In genomic region chr11:8964324-8965320, GRCh38 we compare ENCODE assay signal across 8 cellular contexts. TPM values are rescaled to one million over a fixed set of nuclear protein-coding genes. Genes with fewer than 3 reads are reported as not detected.
A peak's percentile ranks its signal among the peaks of the same experiment; 100 is the strongest.
DNase-seq lines count a peak whose midpoint lies in the region; ATAC-seq, FAIRE-seq and TF ChIP-seq lines count a peak whose summit lies in the region.

Gene TMEM9B (minus strand): TSS chr11:8964442. CDS start chr11:8964313, 129 bp downstream.

- H4K20me1 ChIP-seq in H1 (replicated peaks in 1 of 2; ENCODE audit: control insufficient read depth in 1 of 2, insufficient read depth in 2 of 2, low read length in 2 of 2): no peaks in the 10 kb centered on the region

- H3K4ac ChIP-seq in H1 (replicated peaks; ENCODE audit: insufficient read length, low read depth, low read length) (peak within 1 kb of the TSS; percentile 82), mesenchymal stem cell (ENCODE audit: low read depth in 1 of 2, low read length in 2 of 2) (peak within 1 kb of the TSS; percentile 94 to 96)

- peaks cover 4% of the 10 kb centered on the region for H3K36me3 Mint-ChIP-seq in activated CD8-positive, alpha-beta memory T cell treated with anti-CD3 and anti-CD28 coated beads, Interleukin-2, amount 10 ng/mL, durations not matched to agents 7 days and 5 days

- H3K9ac ChIP-seq in H1 (replicated peaks in 1 of 4; ENCODE audit: extremely low read depth in 1 of 4, low read depth in 3 of 4, low read length in 3 of 4) (peak within 1 kb of the TSS; percentile 46 to 63 (median 62); a peak in 6 of 7 replicates), mesenchymal stem cell (ENCODE audit: low read length) (peak within 1 kb of the TSS; percentile 98)

- H3K36me3 ChIP-seq in H1 (ENCODE audit: control insufficient read depth in 2 of 4, insufficient read depth in 4 of 4, low read length in 3 of 4): no peaks in the 10 kb centered on the region
- peaks cover 0 to 2% of the 10 kb centered on the region in 2 experiments for H3K36me3 ChIP-seq in mesenchymal stem cell (ENCODE audit: control insufficient read depth in 1 of 2, insufficient read depth in 2 of 2, low read depth in 1 of 2, low read length in 2 of 2)

- H3K14ac ChIP-seq in H1 (ENCODE audit: insufficient read length) (no peak within 1 kb of the TSS), mesenchymal stem cell (ENCODE audit: low read length in 2 of 2) (peak within 1 kb of the TSS in 1 of 2 experiments; percentile 94)

- peak; percentile 86 for ATAC-seq in GM19438 (IDR thresholded peaks at IDR 0.05; ENCODE audit: low read depth, unreplicated experiment)
- peak; percentile 79 for ATAC-seq in HG03571 (IDR thresholded peaks at IDR 0.05; ENCODE audit: unreplicated experiment)
- ATAC-seq in activated CD8-positive, alpha-beta memory T cell treated with anti-CD3 and anti-CD28 coated beads, Interleukin-2, amount 10 ng/mL, durations not matched to agents 7 days and 5 days: peak; percentile 89

- CTCF ChIA-PET in activated CD8-positive, alpha-beta memory T cell treated with anti-CD3 and anti-CD28 coated beads, Interleukin-2, amount 10 ng/mL, durations not matched to agents 7 days and 5 days (lab: Charles Lee): interaction anchor here (0.9 to 2.4 kb wide), 10 partner anchors 23 to 977 kb away, joined by 3 to 19 read pairs (median 4); partner anchors contain the start of gene EIF3F
- CTCF ChIA-PET in H1 (lab: Charles Lee; ENCODE audit: partially characterized antibody): interaction anchor here (0.6 to 2.3 kb wide), 4 partner anchors 16 to 49 kb away, joined by 3 to 11 read pairs (median 3); partner anchors contain the start of gene C11orf16

- H3K23ac ChIP-seq in H1 (ENCODE audit: insufficient read length): no peak within 1 kb of the TSS
- H3K23ac ChIP-seq in mesenchymal stem cell (ENCODE audit: low read length in 2 of 2): peak within 1 kb of the TSS; percentile 51 to 66

- no peaks in the 10 kb centered on the region for H3K9me3 ChIP-seq in H1 (ENCODE audit: insufficient read depth in 2 of 2, low read depth in 1 of 2, low read length in 1 of 2)
- no peaks in the 10 kb centered on the region for H3K9me3 ChIP-seq in mesenchymal stem cell (ENCODE audit: control insufficient read depth, low read length)

- H2BK12ac ChIP-seq in H1 (ENCODE audit: low read depth, low read length) (no peak within 1 kb of the TSS), mesenchymal stem cell (ENCODE audit: low read length in 2 of 2) (peak within 1 kb of the TSS; percentile 31 to 33)

- H4K5ac ChIP-seq in H1 (ENCODE audit: insufficient read length, low read depth, low read length): peak within 1 kb of the TSS; percentile 83

- no peak; a peak in 1 of 4 replicates for TF ChIP-seq RAD21 in H1 (IDR thresholded peaks at IDR 0.05 in 1 of 2, conservative IDR thresholded peaks at IDR 0.05 in 1 of 2; ENCODE audit: low read depth in 2 of 2, low read length in 2 of 2)

- FAIRE-seq in H1 (lab: Jason Lieb, UNC): no peak

- H3K79me2 ChIP-seq in H1 (ENCODE audit: control insufficient read depth in 1 of 2, insufficient read depth in 2 of 2, low read length in 2 of 2): peaks cover 0 to 3% of the 10 kb centered on the region in 2 experiments; a peak in 1 of 4 replicates

- peak within 1 kb of the TSS; percentile 78 for H3K56ac ChIP-seq in H1 (replicated peaks; ENCODE audit: insufficient read length, low read depth, low read length)

- 1% methylated on average over 63 of the region's 67 CpGs; no CpG with 5 or more reads in 1 of the 2 experiments for WGBS in H1 (ENCODE audit: extremely low coverage in 1 of 2, insufficient coverage in 1 of 2, insufficient read length in 1 of 2, insufficient replicate concordance in 2 of 2, low coverage in 1 of 2, low lambda C conversion rate in 2 of 2, missing lambda C conversion rate in 1 of 2), 2 experiments
- under 1% methylated on average over 67 of the region's 67 CpGs for WGBS in mesenchymal stem cell

- peak within 1 kb of the TSS; percentile 97 for H3K27ac Mint-ChIP-seq in activated CD8-positive, alpha-beta memory T cell treated with anti-CD3 and anti-CD28 coated beads, Interleukin-2, amount 10 ng/mL, durations not matched to agents 7 days and 5 days

- H2BK15ac ChIP-seq in H1 (ENCODE audit: low read length) (no peak within 1 kb of the TSS), mesenchymal stem cell (ENCODE audit: low read depth, poor library complexity, severe bottlenecking) (peak within 1 kb of the TSS; percentile 94)

- H2BK120ac ChIP-seq in H1 (replicated peaks; ENCODE audit: low read depth, low read length) (no peak within 1 kb of the TSS), mesenchymal stem cell (ENCODE audit: low read depth, low read length) (peak within 1 kb of the TSS; percentile 91)

- no peak for TF ChIP-seq CTCF in H1 (IDR thresholded peaks at IDR 0.05; ENCODE audit: control extremely low read depth in 1 of 3, insufficient read depth in 1 of 3, low read depth in 1 of 3, low read length in 3 of 3)

- DNase-seq in CMK (ENCODE audit: low read depth): peak; percentile 85
- peak; percentile 89 for DNase-seq in NOMO-1 (lab: John Stamatoyannopoulos, UW; ENCODE audit: unreplicated experiment in 2 of 2)
- peak; percentile 92 for DNase-seq in activated CD8-positive, alpha-beta memory T cell treated with anti-CD3 and anti-CD28 coated beads, Interleukin-2, amount 10 ng/mL, durations not matched to agents 7 days and 5 days
- DNase-seq in H1 (ENCODE audit: low read depth in 1 of 2, low spot score in 2 of 2): peak; percentile 56 to 92
- DNase-seq in mesenchymal stem cell: peak; percentile 90
- DNase-seq in stimulated activated CD8-positive, alpha-beta memory T cell treated with anti-CD3 and anti-CD28 coated beads, Interleukin-12 subunit alpha, Interleukin-12 subunit beta, amount 100 ng/mL, for 24 hours (ENCODE audit: extremely low read depth): peak; percentile 68

- POLR2A ChIA-PET in H1 (lab: Charles Lee; ENCODE audit: partially characterized antibody): interaction anchor here (0.7 to 1.5 kb wide), 12 partner anchors 9 to 496 kb away, joined by 3 to 8 read pairs (median 3); partner anchors contain the start of genes AKIP1 and ZNF143

- H3K4me2 ChIP-seq in H1 (ENCODE audit: insufficient read depth in 1 of 2, low read depth in 2 of 2, low read length in 2 of 2): peak within 1 kb of the TSS; percentile 62 to 90
- peak within 1 kb of the TSS; percentile 95 for H3K4me2 ChIP-seq in mesenchymal stem cell (ENCODE audit: low read length, poor library complexity, severe bottlenecking)

- H2AFZ ChIP-seq in H1 (ENCODE audit: low read length) (peak within 1 kb of the TSS; percentile 22; the same call in 1 of the 2 replicates), mesenchymal stem cell (ENCODE audit: low read depth, low read length) (peak within 1 kb of the TSS; percentile 91)

- H4K91ac ChIP-seq in H1 (replicated peaks; ENCODE audit: insufficient read length, low read length) (peak within 1 kb of the TSS; percentile 32), mesenchymal stem cell (ENCODE audit: low read length) (peak within 1 kb of the TSS; percentile 87)

- H3K23me2 ChIP-seq in H1 (ENCODE audit: low read depth, low read length): peaks cover 12% of the 10 kb centered on the region

- no peak within 1 kb of the TSS for H2AK5ac ChIP-seq in H1 (ENCODE audit: low read depth, low read length)
- H2AK5ac ChIP-seq in mesenchymal stem cell (ENCODE audit: low read length, severe bottlenecking): no peak within 1 kb of the TSS

- H2BK5ac ChIP-seq in H1 (ENCODE audit: low read depth, low read length): peak within 1 kb of the TSS; percentile 58; the same call in 1 of the 2 replicates
- peak within 1 kb of the TSS; percentile 79 for H2BK5ac ChIP-seq in mesenchymal stem cell (ENCODE audit: low read depth, low read length, poor library complexity, severe bottlenecking)

- H2BK20ac ChIP-seq in H1 (ENCODE audit: low read length): no peak within 1 kb of the TSS

- TF ChIP-seq EP300 in H1 (IDR thresholded peaks at IDR 0.05; ENCODE audit: borderline replicate concordance in 1 of 2, low read depth in 2 of 2, low read length in 2 of 2): no peak

- H3K27me3 ChIP-seq in H1 (replicated peaks in 1 of 4; ENCODE audit: control insufficient read depth in 3 of 4, extremely low read depth in 1 of 4, insufficient read depth in 3 of 4, low read length in 3 of 4): no peaks in the 10 kb centered on the region
- no peaks in the 10 kb centered on the region for H3K27me3 ChIP-seq in mesenchymal stem cell (ENCODE audit: control insufficient read depth in 1 of 2, insufficient read depth in 1 of 2, low read length in 2 of 2)

- H4K8ac ChIP-seq in H1 (ENCODE audit: extremely low read depth, insufficient read depth, low read length) (peak within 1 kb of the TSS; percentile 95), mesenchymal stem cell (ENCODE audit: low read length) (peak within 1 kb of the TSS; percentile 99)

- peak within 1 kb of the TSS; percentile 98 for H3K4me3 Mint-ChIP-seq in activated CD8-positive, alpha-beta memory T cell treated with anti-CD3 and anti-CD28 coated beads, Interleukin-2, amount 10 ng/mL, durations not matched to agents 7 days and 5 days

- H3K4me3 ChIP-seq in H1 (ENCODE audit: extremely low read depth in 1 of 4, insufficient read depth in 2 of 4, low read depth in 3 of 4, low read length in 4 of 4) (peak within 1 kb of the TSS; percentile 64 to 86 (median 68)), mesenchymal stem cell (ENCODE audit: insufficient read depth in 1 of 2, low read depth in 1 of 2, low read length in 2 of 2) (peak within 1 kb of the TSS; percentile 92 to 98)

- H3K4me1 ChIP-seq in H1 (replicated peaks in 1 of 4; ENCODE audit: control insufficient read depth in 3 of 4, insufficient read depth in 4 of 4, low read length in 3 of 4) (peaks cover 0 to 4% (median 2%) of the 10 kb centered on the region in 4 experiments; a peak in 3 of 7 replicates), mesenchymal stem cell (ENCODE audit: control insufficient read depth, insufficient read depth, low read depth, low read length) (peaks cover 6% of the 10 kb centered on the region)

- no peaks in the 10 kb centered on the region for H3K9me3 Mint-ChIP-seq in activated CD8-positive, alpha-beta memory T cell treated with anti-CD3 and anti-CD28 coated beads, Interleukin-2, amount 10 ng/mL, durations not matched to agents 7 days and 5 days (ENCODE audit: low read depth)

- peaks cover 3% of the 10 kb centered on the region; the same call in 1 of the 2 replicates for H3K79me1 ChIP-seq in H1 (ENCODE audit: low read depth, low read length)
- peaks cover 10% of the 10 kb centered on the region for H3K79me1 ChIP-seq in mesenchymal stem cell (replicated peaks; ENCODE audit: low read length, poor library complexity, severe bottlenecking)

- H3K4me1 Mint-ChIP-seq in activated CD8-positive, alpha-beta memory T cell treated with anti-CD3 and anti-CD28 coated beads, Interleukin-2, amount 10 ng/mL, durations not matched to agents 7 days and 5 days: peaks cover 32% of the 10 kb centered on the region

- H3K27ac ChIP-seq in H1 (ENCODE audit: low read depth, low read length) (peak within 1 kb of the TSS; percentile 53; the same call in 1 of the 2 replicates), mesenchymal stem cell (ENCODE audit: low read length, poor library complexity, severe bottlenecking) (peak within 1 kb of the TSS; percentile 97)

- no peaks in the 10 kb centered on the region for H3K27me3 Mint-ChIP-seq in activated CD8-positive, alpha-beta memory T cell treated with anti-CD3 and anti-CD28 coated beads, Interleukin-2, amount 10 ng/mL, durations not matched to agents 7 days and 5 days

- H3K18ac ChIP-seq in H1 (ENCODE audit: extremely low read depth, low read length): peak within 1 kb of the TSS; percentile 76
- H3K18ac ChIP-seq in mesenchymal stem cell (ENCODE audit: low read depth in 1 of 2, low read length in 2 of 2): peak within 1 kb of the TSS; percentile 96 to 99

- peak; percentile 53 to 91 for TF ChIP-seq POLR2A in H1 (IDR thresholded peaks at IDR 0.05; ENCODE audit: control extremely low read depth in 1 of 2, low read depth in 2 of 2, low read length in 2 of 2)

RNA-seq across cellular contexts. Expression of gene TMEM9B, which starts in this region (rescaled TPM):
- 10 to 100 TPM; 22.9 to 30.1 TPM for total RNA-seq in activated CD8-positive, alpha-beta memory T cell treated with anti-CD3 and anti-CD28 coated beads, Interleukin-2, amount 10 ng/mL, durations not matched to agents 7 days and 5 days
- total RNA-seq in H1 (2021; fragmentation: NEBNext Ultra II Directional; extraction: Animal tissue kit (Norgen Biotek cat#: 25700)): 9.4 and 10.0 TPM in 2 replicates
- polyA plus RNA-seq in H1 (2011; rRNA removed): 4.2 and 8.3 TPM in 2 replicates
- polyA plus RNA-seq in H1 (2011; cell fraction: cytosol; rRNA removed): 6.5 TPM
- polyA plus RNA-seq in H1 (2011; cell fraction: nucleus; rRNA removed): 1.9 TPM
- polyA plus RNA-seq in H1 (2012, experiment 1 of 2): 6.9 to 13.5 TPM (median 7.5 TPM) in 4 replicates
- polyA plus RNA-seq in H1 (2012, experiment 2 of 2): 5.9 TPM
- polyA plus RNA-seq in H1 (2013, experiment 1 of 2): 9.5 TPM
- 11.5 TPM for polyA plus RNA-seq in H1 (2013, experiment 2 of 2)
- 3.5 and 6.4 TPM in 2 replicates for polyA minus RNA-seq in H1 (2011; rRNA and poly(A)+ RNA removed)
- polyA minus RNA-seq in H1 (2011; cell fraction: cytosol; rRNA and poly(A)+ RNA removed): 3.3 TPM
- 2.4 TPM for polyA minus RNA-seq in H1 (2011; cell fraction: nucleus; rRNA and poly(A)+ RNA removed)
- 40.0 TPM for polyA plus RNA-seq in mesenchymal stem cell (2013, experiment 1 of 2)
- 39.1 TPM for polyA plus RNA-seq in mesenchymal stem cell (2013, experiment 2 of 2)

Comparison
In these comparisons a context has a peak if more than half of its experiments do, and no peak if none do; other contexts are left out.
1. Peak in every context shown above with its lines: DNase-seq, ATAC-seq, H3K4me3 ChIP-seq and H3K27ac ChIP-seq.